12 cellular contexts compared by ENCODE assay signal in genomic region chr13:75359266-75359665, GRCh38.
DNase-seq lines count a peak whose midpoint lies in the region; TF ChIP-seq lines count a peak whose summit lies in the region.
"Had no signal": no experiment of that assay in that cellular context is flagged by ENCODE, and none has a peak within 500 bp of the region (broad histone marks: within the 10 kb centered on the region; RNA-seq: fewer than 3 reads in every experiment).

No MANE protein-coding gene starts in this region.

- no peaks in the 10 kb centered on the region for H3K9me3 Mint-ChIP-seq in glutamatergic neuron (ENCODE audit: unreplicated experiment)
- no peaks in the 10 kb centered on the region for H3K9me3 Mint-ChIP-seq in activated CD4-positive, alpha-beta T cell treated with anti-CD3 and anti-CD28 coated beads, Interleukin-2, amount 10 ng/mL, durations not matched to agents 24 days and 14 days
- H3K9me3 Mint-ChIP-seq: activated naive CD4-positive, alpha-beta T cell treated with anti-CD3 and anti-CD28 coated beads for 36 hours; effector memory CD8-positive, alpha-beta T cell had no signal

- H3K4me1 Mint-ChIP-seq in glutamatergic neuron (ENCODE audit: low read depth, unreplicated experiment), result peaks cover 20% of the 10 kb centered on the region
- H3K4me1 Mint-ChIP-seq in activated CD4-positive, alpha-beta T cell treated with anti-CD3 and anti-CD28 coated beads, Interleukin-2, amount 10 ng/mL, durations not matched to agents 24 days and 14 days, result peaks cover 25% of the 10 kb centered on the region

- H3K36me3 Mint-ChIP-seq in glutamatergic neuron (ENCODE audit: unreplicated experiment), result no peaks in the 10 kb centered on the region
- H3K36me3 Mint-ChIP-seq in activated CD4-positive, alpha-beta T cell treated with anti-CD3 and anti-CD28 coated beads, Interleukin-2, amount 10 ng/mL, durations not matched to agents 24 days and 14 days (ENCODE audit: low read depth), result peaks cover 2% of the 10 kb centered on the region

- H3K27ac Mint-ChIP-seq in glutamatergic neuron (ENCODE audit: unreplicated experiment), result no peak overlapping the region
- no peak overlapping the region for H3K27ac Mint-ChIP-seq in activated CD4-positive, alpha-beta T cell treated with anti-CD3 and anti-CD28 coated beads, Interleukin-2, amount 10 ng/mL, durations not matched to agents 24 days and 14 days
- H3K27ac Mint-ChIP-seq: activated naive CD4-positive, alpha-beta T cell treated with anti-CD3 and anti-CD28 coated beads for 36 hours; effector memory CD8-positive, alpha-beta T cell had no signal

- H3K27me3 Mint-ChIP-seq in glutamatergic neuron (ENCODE audit: unreplicated experiment), result no peaks in the 10 kb centered on the region
- no peaks in the 10 kb centered on the region for H3K27me3 Mint-ChIP-seq in activated CD4-positive, alpha-beta T cell treated with anti-CD3 and anti-CD28 coated beads, Interleukin-2, amount 10 ng/mL, durations not matched to agents 24 days and 14 days

- DNase-seq in AG08395 (ENCODE audit: low spot score) (peak; percentile 86), HS-5 (ENCODE audit: low read depth) (peak; percentile 65), astrocyte of the hippocampus (ENCODE audit: low read depth, low spot score) (peak; percentile 94), iPS-NIHi11 (ENCODE audit: low spot score) (peak; percentile 23), glutamatergic neuron (no peak), occipital lobe (lab: John Stamatoyannopoulos, UW) (no peak)
- DNase-seq in stimulated activated CD4-positive, alpha-beta T cell treated with anti-CD3 and anti-CD28 coated beads, Interleukin-12 subunit alpha, Interleukin-12 subunit beta, amount 100 ng/mL, for 4 hours, result no peak
- DNase-seq in activated CD4-positive, alpha-beta T cell treated with anti-CD3 and anti-CD28 coated beads, Interleukin-2, amount 10 ng/mL, durations not matched to agents 24 days and 14 days, result no peak
- DNase-seq: activated naive CD4-positive, alpha-beta T cell treated with anti-CD3 and anti-CD28 coated beads for 36 hours; effector memory CD8-positive, alpha-beta T cell; left lung; upper lobe of left lung had no signal

- intact Hi-C loops in activated CD4-positive, alpha-beta T cell treated with anti-CD3 and anti-CD28 coated beads, Interleukin-2, amount 10 ng/mL, durations not matched to agents 24 days and 14 days (cut with micrococcal nuclease), result no loop called here

- TF ChIP-seq CTCF in glutamatergic neuron (IDR thresholded peaks at IDR 0.05; ENCODE audit: partially characterized antibody, unreplicated experiment), result no peak

- no peak overlapping the region for H3K4me3 Mint-ChIP-seq in glutamatergic neuron (ENCODE audit: unreplicated experiment)
- no peak overlapping the region for H3K4me3 Mint-ChIP-seq in activated CD4-positive, alpha-beta T cell treated with anti-CD3 and anti-CD28 coated beads, Interleukin-2, amount 10 ng/mL, durations not matched to agents 24 days and 14 days
- H3K4me3 Mint-ChIP-seq: activated naive CD4-positive, alpha-beta T cell treated with anti-CD3 and anti-CD28 coated beads for 36 hours; effector memory CD8-positive, alpha-beta T cell had no signal

Comparison
In these comparisons a context has a peak if more than half of its experiments do, and no peak if none do; other contexts are left out.
1. DNase-seq: peak in AG08395 (single experiment), HS-5 (single experiment), astrocyte of the hippocampus (single experiment) and iPS-NIHi11 (single experiment); none in stimulated activated CD4-positive, alpha-beta T cell treated with anti-CD3 and anti-CD28 coated beads, Interleukin-12 subunit alpha, Interleukin-12 subunit beta, amount 100 ng/mL, for 4 hours (single experiment), glutamatergic neuron (single experiment), activated CD4-positive, alpha-beta T cell treated with anti-CD3 and anti-CD28 coated beads, Interleukin-2, amount 10 ng/mL, durations not matched to agents 24 days and 14 days (single experiment) and occipital lobe (single experiment).